Comparison of ENCODE assay signal across 13 cellular contexts in the genomic region with DNA sequence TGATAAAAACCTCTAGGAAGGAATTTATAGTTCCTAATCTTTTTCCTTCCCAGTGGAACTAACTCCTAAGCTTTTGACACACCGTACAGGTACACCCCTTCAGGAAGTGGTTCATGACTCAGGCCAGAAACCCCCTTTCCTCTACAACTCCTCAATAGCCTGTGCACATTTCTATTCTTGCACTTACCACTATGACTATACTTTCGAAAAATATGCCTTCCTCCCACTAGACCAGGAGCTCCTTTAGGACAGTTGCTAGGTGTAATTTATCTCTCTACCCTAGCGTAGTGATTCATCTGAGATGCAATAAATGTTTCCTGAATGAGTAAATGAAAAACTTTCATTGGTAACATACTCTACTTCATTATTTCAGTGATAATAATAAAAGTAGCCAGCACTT. TPM values are rescaled to one million over a fixed set of nuclear protein-coding genes. Genes with fewer than 3 reads are reported as not detected.
DNase-seq lines count a peak whose midpoint lies in the region; ATAC-seq, FAIRE-seq and TF ChIP-seq lines count a peak whose summit lies in the region.
"Had no signal": no experiment of that assay in that cellular context is flagged by ENCODE, and none has a peak within 500 bp of the region (broad histone marks: within the 10 kb centered on the region; RNA-seq: fewer than 3 reads in every experiment).

No MANE protein-coding gene starts in this region.

- intact Hi-C loops in GM12878 (cut with micrococcal nuclease; ENCODE audit: unreplicated experiment) (no loop called here), HepG2 (cut with micrococcal nuclease; ENCODE audit: unreplicated experiment) (no loop called here)

- 0% methylated on average over 3 of the region's 3 CpGs for WGBS in GM12878 (ENCODE audit: insufficient coverage, insufficient replicate concordance, low lambda C conversion rate, missing lambda C conversion rate)
- WGBS in HepG2 (ENCODE audit: low lambda C conversion rate), result 1% methylated on average over 3 of the region's 3 CpGs

- in situ Hi-C loops in GM12878 (cut with MboI), result no loop called here
- in situ Hi-C loops in HepG2 (cut with HindIII; ENCODE audit: extremely low pct_ligation_motif_present, low pct_unique_long_range_greater_than_20kb), result no loop called here

- peak; percentile 61 for DNase-seq in BJ (ENCODE audit: low read depth)
- peak; percentile 63 for DNase-seq in GM12878 (ENCODE audit: low read depth, low spot score)
- no peak for DNase-seq in NCI-H2227 (lab: John Stamatoyannopoulos, UW; ENCODE audit: unreplicated experiment)
- no peak for DNase-seq in effector memory CD4-positive, alpha-beta T cell
- no peak for DNase-seq in GOT3 (lab: John Stamatoyannopoulos, UW)
- no peak for DNase-seq in HepG2 (ENCODE audit: low spot score)
- DNase-seq: activated CD8-positive, alpha-beta memory T cell treated with anti-CD3 and anti-CD28 coated beads, Interleukin-2, amount 50 U/mL, for 4 hours; effector memory CD8-positive, alpha-beta T cell; kidney; right cardiac atrium had no signal

- POLR2A ChIA-PET in BJ (lab: Charles Lee), result interaction anchor here (1.5 kb wide), 1 partner anchor 92 kb away, joined by 3 read pairs; a partner anchor contains a TSS
- POLR2A ChIA-PET in GM12878 (lab: Charles Lee), result no interaction called here
- POLR2A ChIA-PET in HepG2 (lab: Yijun Ruan, JAX), result no interaction called here

- H3K9me3 ChIP-seq in GM12878 (replicated peaks; ENCODE audit: control insufficient read depth, insufficient read depth, low read length) (no peaks in the 10 kb centered on the region), HepG2 (ENCODE audit: low read length) (no peaks in the 10 kb centered on the region)
- H3K9me3 ChIP-seq in effector memory CD4-positive, alpha-beta T cell (ENCODE audit: control insufficient read depth, low read length), result no peaks in the 10 kb centered on the region

- H3K4me1 ChIP-seq in GM12878 (ENCODE audit: control insufficient read depth, insufficient read depth, low read length), result peaks cover 15% of the 10 kb centered on the region
- H3K4me1 ChIP-seq in effector memory CD4-positive, alpha-beta T cell (ENCODE audit: control insufficient read depth, insufficient read depth, low read length, poor library complexity, severe bottlenecking), result no peaks in the 10 kb centered on the region
- H3K4me1 ChIP-seq in HepG2 (ENCODE audit: insufficient read depth, low read length), result 0 out of 2 replicates have a peak, but pooled peaks cover 4% of the 10 kb centered on the region

- H3K27me3 ChIP-seq in BJ (ENCODE audit: control insufficient read depth, insufficient read depth, low read length) (no peaks in the 10 kb centered on the region), GM12878 (replicated peaks in 1 of 2; ENCODE audit: control insufficient read depth in 2 of 2, insufficient read depth in 2 of 2, low read length in 1 of 2) (no peaks in the 10 kb centered on the region), HepG2 (ENCODE audit: control insufficient read depth in 1 of 2, insufficient read depth in 2 of 2, low read length in 2 of 2) (no peaks in the 10 kb centered on the region)
- no peaks in the 10 kb centered on the region for H3K27me3 ChIP-seq in effector memory CD4-positive, alpha-beta T cell (replicated peaks; ENCODE audit: control insufficient read depth, insufficient read depth, low read length, poor library complexity, severe bottlenecking)

- RAD21 ChIA-PET in GM12878 (lab: Charles Lee; ENCODE audit: unreplicated experiment), result no interaction called here

- peak overlapping the region; percentile 38 for H3K4me2 ChIP-seq in GM12878 (ENCODE audit: control insufficient read depth, insufficient read depth)
- H3K4me2 ChIP-seq in HepG2 (ENCODE audit: low read depth, low read length), result no peak overlapping the region

- CTCF ChIA-PET in BJ (lab: Yijun Ruan, JAX) (interaction anchor here (0.7 to 1.5 kb wide), 3 partner anchors 12 to 96 kb away, joined by 3 to 4 read pairs (median 3); no protein-coding TSS in a partner anchor), GM12878 (lab: Yijun Ruan, JAX) (interaction anchor here (0.7 kb wide), 1 partner anchor 52 kb away, joined by 4 read pairs; no protein-coding TSS in a partner anchor), HepG2 (lab: Yijun Ruan, JAX; ENCODE audit: low intra/inter-chr PET ratio, low total read pairs) (no interaction called here)

- H3K79me2 ChIP-seq in GM12878 (ENCODE audit: control insufficient read depth, insufficient read depth, low read length), result no peaks in the 10 kb centered on the region
- H3K79me2 ChIP-seq in HepG2 (ENCODE audit: insufficient read depth, low read length), result no peaks in the 10 kb centered on the region

- peak; percentile 76 for ATAC-seq in GM18870 (IDR thresholded peaks at IDR 0.05; ENCODE audit: unreplicated experiment)
- ATAC-seq in HG03066 (IDR thresholded peaks at IDR 0.05; ENCODE audit: low read depth, unreplicated experiment), result peak; percentile 79
- ATAC-seq in GM12878, result peak; percentile 97
- no peak for ATAC-seq in HepG2
- ATAC-seq: effector memory CD8-positive, alpha-beta T cell; right cardiac atrium had no signal

- no TSS peak for BruUV-seq in GM12878 (replicated peaks; lab: Mats Ljungman, UMichigan)
- BruUV-seq in HepG2 (replicated peaks; lab: Mats Ljungman, UMichigan), result no TSS peak

- H3K36me3 ChIP-seq in BJ (ENCODE audit: control insufficient read depth, insufficient read depth, low read length) (no peaks in the 10 kb centered on the region), GM12878 (ENCODE audit: control insufficient read depth in 2 of 2, insufficient read depth in 2 of 2, low read length in 1 of 2) (no peaks in the 10 kb centered on the region), HepG2 (replicated peaks in 1 of 2; ENCODE audit: control insufficient read depth in 1 of 2, insufficient read depth in 2 of 2, low read length in 2 of 2) (no peaks in the 10 kb centered on the region)
- no peaks in the 10 kb centered on the region for H3K36me3 ChIP-seq in effector memory CD4-positive, alpha-beta T cell (ENCODE audit: control insufficient read depth, insufficient read depth, low read length)

- SMC1A ChIA-PET in GM12878 (lab: Charles Lee; ENCODE audit: uncharacterized antibody, unreplicated experiment), result interaction anchor here (0.9 kb wide), 1 partner anchor 24 kb away, joined by 3 read pairs; no protein-coding TSS in a partner anchor

- 0 out of 2 replicates have a peak overlapping the region, but pooled peaks have one; percentile 44 for H3K27ac ChIP-seq in GM12878 (ENCODE audit: control insufficient read depth, insufficient read depth)
- no peak overlapping the region for H3K27ac ChIP-seq in effector memory CD4-positive, alpha-beta T cell (ENCODE audit: insufficient read depth, low read length, poor library complexity, severe bottlenecking)
- no peak overlapping the region for H3K27ac ChIP-seq in HepG2 (ENCODE audit: extremely low read length, insufficient read depth, low read length)

- H4K20me1 ChIP-seq in GM12878 (ENCODE audit: control insufficient read depth, insufficient read depth), result no peaks in the 10 kb centered on the region
- no peaks in the 10 kb centered on the region for H4K20me1 ChIP-seq in HepG2 (ENCODE audit: insufficient read depth, low read length)

- TF ChIP-seq CTCF in BJ (IDR thresholded peaks at IDR 0.05; ENCODE audit: insufficient read depth, low read depth, low read length) (no peak), GM12878 (IDR thresholded peaks at IDR 0.05 in 2 of 3, conservative IDR thresholded peaks at IDR 0.05 in 1 of 3; ENCODE audit: control insufficient read depth in 2 of 3, extremely low read depth in 1 of 3, insufficient read depth in 1 of 3, low read depth in 3 of 3, low read length in 3 of 3) (no peak), HepG2 (CRISPR knock-in tag; IDR thresholded peaks at IDR 0.05) (no peak)

- TF ChIP-seq EP300 in GM12878 (IDR thresholded peaks at IDR 0.05; ENCODE audit: borderline replicate concordance in 1 of 2, control insufficient read depth in 1 of 2, low read depth in 2 of 2, low read length in 2 of 2) (no peak), HepG2 (IDR thresholded peaks at IDR 0.05; ENCODE audit: low read depth in 2 of 2, low read length in 2 of 2) (no peak), HepG2 (CRISPR knock-in tag; IDR thresholded peaks at IDR 0.05; ENCODE audit: borderline replicate concordance) (no peak)

- FAIRE-seq in GM12878 (lab: Jason Lieb, UNC) (peak; percentile 86), HepG2 (lab: Jason Lieb, UNC) (no peak)
- FAIRE-seq: kidney had no signal

- H3K9ac ChIP-seq in GM12878 (ENCODE audit: control insufficient read depth, insufficient read depth, low read length), result no peak overlapping the region
- H3K9ac ChIP-seq in HepG2 (ENCODE audit: insufficient read depth, low read depth, low read length), result no peak overlapping the region

- no peak overlapping the region for H3K4me3 ChIP-seq in BJ (ENCODE audit: low read depth, low read length)
- no peak overlapping the region for H3K4me3 ChIP-seq in GM12878
- H3K4me3 ChIP-seq in effector memory CD4-positive, alpha-beta T cell (ENCODE audit: insufficient read depth, low read depth, low read length, poor library complexity, severe bottlenecking), result no peak overlapping the region
- no peak overlapping the region for H3K4me3 ChIP-seq in HepG2 (replicated peaks in 1 of 3; ENCODE audit: insufficient read depth in 1 of 3, low read depth in 2 of 3, low read length in 3 of 3)

- no peak for TF ChIP-seq POLR2A in GM12878 (IDR thresholded peaks at IDR 0.05; ENCODE audit: low read depth, low read length)
- TF ChIP-seq POLR2A in HepG2 (IDR thresholded peaks at IDR 0.05; ENCODE audit: insufficient read depth in 1 of 2, low read depth in 2 of 2, low read length in 2 of 2), result no peak

- no peak overlapping the region for H2AFZ ChIP-seq in GM12878 (ENCODE audit: control insufficient read depth, low read depth, low read length)
- H2AFZ ChIP-seq in HepG2 (ENCODE audit: low read length), result no peak overlapping the region

- TF ChIP-seq RAD21 in GM12878 (IDR thresholded peaks at IDR 0.05; ENCODE audit: insufficient read depth, low read depth, low read length) (no peak), HepG2 (CRISPR knock-in tag; IDR thresholded peaks at IDR 0.05) (no peak)

RNA-seq across cellular contexts. Expression of a gene that starts 14.5 kb away (rescaled TPM):
- polyA plus RNA-seq in BJ (2011; rRNA removed), result 10.9 and 12.3 TPM in 2 replicates
- polyA minus RNA-seq in BJ (2011; rRNA and poly(A)+ RNA removed), result 6.3 and 7.4 TPM in 2 replicates
- total RNA-seq in GM12878 (2013; cell fraction: nucleolus; rRNA removed), result not detected in 2 replicates
- total RNA-seq in GM12878 (2014; rRNA removed), result 0.06 and 0.33 TPM in 2 replicates
- 0.09 TPM in 2 replicates for total RNA-seq in GM12878 (2014; rRNA removed; fragmentation: Illumina TruSeq; extraction: Trizol)
- 0.21 TPM in 1 of 2 replicates, not detected in the other for total RNA-seq in GM12878 (2021)
- not detected for polyA plus RNA-seq in GM12878 (2011; ENCODE audit: low read depth)
- not detected in 2 replicates for polyA plus RNA-seq in GM12878 (2011; rRNA removed)
- not detected in 2 replicates for polyA plus RNA-seq in GM12878 (2011; cell fraction: cytosol; rRNA removed)
- polyA plus RNA-seq in GM12878 (2011; cell fraction: nucleus; rRNA removed), result not detected in 2 replicates
- 0.04 TPM in 1 of 2 replicates, not detected in the other for polyA plus RNA-seq in GM12878 (2012)
- 0.19 and 0.32 TPM in 2 replicates for polyA plus RNA-seq in GM12878 (2014; fragmentation: Illumina TruSeq; extraction: Trizol)
- polyA plus RNA-seq in GM12878 (2014; fragmentation: Nextera tagmentation; extraction: Ambion mirVana), result under 1 TPM in 1 of 2 experiments, not detected in 1; 0.11 TPM
- polyA plus RNA-seq in GM12878 (2014; rRNA removed), result 0.05 and 0.14 TPM in 2 replicates
- not detected for polyA plus RNA-seq in GM12878 (2016; fragmentation: Nextera tagmentation; extraction: Ambion mirVana)
- not detected in 2 replicates for polyA minus RNA-seq in GM12878 (2011; rRNA and poly(A)+ RNA removed)
- polyA minus RNA-seq in GM12878 (2011; cell fraction: cytosol; rRNA and poly(A)+ RNA removed), result not detected in 2 replicates
- polyA minus RNA-seq in GM12878 (2011; cell fraction: nucleus; rRNA and poly(A)+ RNA removed), result not detected in 2 replicates
- 0.04 TPM in 1 of 2 replicates, not detected in the other for total RNA-seq in HepG2 (2016; rRNA removed; fragmentation: Illumina TruSeq; extraction: Trizol)
- not detected in 2 replicates for total RNA-seq in HepG2 (2016; cell fraction: cytosol; rRNA removed; fragmentation: Illumina TruSeq; extraction: Trizol; ENCODE audit: low read depth)
- not detected in 2 replicates for total RNA-seq in HepG2 (2016; cell fraction: insoluble cytoplasmic fraction; rRNA removed; fragmentation: Illumina TruSeq; extraction: Trizol)
- total RNA-seq in HepG2 (2016; cell fraction: membrane; rRNA removed; fragmentation: Illumina TruSeq; extraction: Trizol), result not detected in 2 replicates
- not detected in 2 replicates for total RNA-seq in HepG2 (2016; cell fraction: nucleus; rRNA removed; fragmentation: Illumina TruSeq; extraction: Trizol)
- 0.01 TPM in 1 of 2 replicates, not detected in the other for polyA plus RNA-seq in HepG2 (2011; rRNA removed)
- polyA plus RNA-seq in HepG2 (2011; cell fraction: cytosol; rRNA removed), result 0.03 TPM in 1 of 2 replicates, not detected in the other
- not detected in 2 replicates for polyA plus RNA-seq in HepG2 (2011; cell fraction: nucleus; rRNA removed)
- not detected in 2 replicates for polyA plus RNA-seq in HepG2 (2012)
- polyA plus RNA-seq in HepG2 (2016; cell fraction: cytosol; fragmentation: Illumina TruSeq; extraction: Trizol; ENCODE audit: low read depth), result not detected in 2 replicates
- not detected in 2 replicates for polyA plus RNA-seq in HepG2 (2016; cell fraction: insoluble cytoplasmic fraction; fragmentation: Illumina TruSeq; extraction: Trizol; ENCODE audit: low read depth)
- not detected in 2 replicates for polyA plus RNA-seq in HepG2 (2016; cell fraction: membrane; fragmentation: Illumina TruSeq; extraction: Trizol; ENCODE audit: low read depth)
- polyA plus RNA-seq in HepG2 (2016; cell fraction: nucleus; fragmentation: Illumina TruSeq; extraction: Trizol; ENCODE audit: insufficient read depth, low read depth), result not detected in 2 replicates
- not detected in 2 replicates for polyA minus RNA-seq in HepG2 (2011; rRNA and poly(A)+ RNA removed; ENCODE audit: low replicate concordance)
- polyA minus RNA-seq in HepG2 (2011; cell fraction: cytosol; rRNA and poly(A)+ RNA removed), result not detected in 2 replicates
- polyA minus RNA-seq in HepG2 (2011; cell fraction: nucleus; rRNA and poly(A)+ RNA removed), result not detected in 2 replicates
- total RNA-seq: RPMI7951 had no signal

Comparison
In these comparisons a context has a peak if more than half of its experiments do, and no peak if none do; other contexts are left out.
1. DNase-seq: peak in BJ (single experiment) and GM12878 (single experiment); none in NCI-H2227 (single experiment), effector memory CD4-positive, alpha-beta T cell (0 of 3), GOT3 (single experiment) and HepG2 (single experiment).